34 cellular contexts compared by ENCODE assay signal in the genomic region with DNA sequence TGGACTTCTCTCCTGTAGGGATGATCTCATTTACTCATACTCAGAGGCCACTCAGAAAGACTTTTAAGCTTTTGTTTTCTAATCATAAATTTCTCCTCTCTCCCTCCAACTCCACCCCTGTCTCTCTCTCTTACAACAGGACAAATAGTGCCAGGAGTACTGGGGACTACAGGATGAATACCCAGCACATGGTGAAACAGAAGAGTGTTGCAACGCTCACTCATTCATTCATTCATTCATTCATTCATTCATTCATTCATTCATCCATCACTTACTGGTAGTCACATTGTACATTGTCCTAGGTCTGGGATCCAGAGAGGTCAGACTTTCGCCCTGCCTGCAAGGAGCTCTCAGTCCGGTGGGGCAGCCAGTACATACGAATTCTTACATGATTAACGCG.
"Had no signal": no experiment of that assay in that cellular context is flagged by ENCODE, and none has a peak within 500 bp of the region (broad histone marks: within the 10 kb centered on the region; RNA-seq: fewer than 3 reads in every experiment).

No MANE protein-coding gene starts in this region.

- H3K27me3 Mint-ChIP-seq: activated B cell treated with CpG ODN at 0.5 μM for 24 hours; activated naive CD4-positive, alpha-beta T cell treated with anti-CD3 and anti-CD28 coated beads, Interleukin-2, amount 50 U/mL, for 24 hours had no signal

- H3K9me3 Mint-ChIP-seq: activated B cell treated with CpG ODN at 0.5 μM for 24 hours; activated CD8-positive, alpha-beta T cell treated with anti-CD3 and anti-CD28 coated beads for 36 hours; activated naive CD4-positive, alpha-beta T cell treated with anti-CD3 and anti-CD28 coated beads, Interleukin-2, amount 50 U/mL, for 24 hours; activated naive CD8-positive, alpha-beta T cell treated with anti-CD3 and anti-CD28 coated beads for 36 hours; activated naive CD8-positive, alpha-beta T cell treated with anti-CD3 and anti-CD28 coated beads, Interleukin-2, amount 50 U/mL, for 24 hours; activated T-cell treated with anti-CD3 and anti-CD28 coated beads, Interleukin-2, amount 50 U/mL, for 4 hours; activated T-helper 17 cell treated with anti-CD3 and anti-CD28 coated beads, Interleukin-2, amount 50 U/mL, for 72 hours; dendritic cell treated with granulocyte-macrophage colony-stimulating factor and Interleukin-4, amounts not matched to agents 40 ng/mL and 50 ng/mL, for 4 days; endodermal cell; T-helper 2 cell treated with Interferon-gamma antibody and Interleukin-4, amounts not matched to agents 5 μg/mL and 100 μg/mL, for 36 hours had no signal

- H3K36me3 Mint-ChIP-seq: activated naive CD4-positive, alpha-beta T cell treated with anti-CD3 and anti-CD28 coated beads, Interleukin-2, amount 50 U/mL, for 24 hours; activated naive CD8-positive, alpha-beta T cell treated with anti-CD3 and anti-CD28 coated beads for 36 hours had no signal

- H3K9me3 ChIP-seq: adrenal gland, body of pancreas, heart left ventricle had no signal

- DNase-seq: activated B cell treated with CpG ODN at 0.5 μM for 24 hours; activated CD4-positive, alpha-beta T cell treated with anti-CD3 and anti-CD28 coated beads for 48 hours; activated CD4-positive, alpha-beta T cell treated with anti-CD3 and anti-CD28 coated beads, Interleukin-2, amount 50 U/mL, for 1 hour; activated CD4-positive, alpha-beta T cell treated with anti-CD3 and anti-CD28 coated beads, Interleukin-2, amount 50 U/mL, for 48 hours; activated CD8-positive, alpha-beta memory T cell treated with anti-CD3 and anti-CD28 coated beads for 24 hours; activated CD8-positive, alpha-beta T cell treated with anti-CD3 and anti-CD28 coated beads for 36 hours; activated effector memory CD4-positive, alpha-beta T cell treated with Interleukin-2 at 50 U/mL for 16 hours; activated gamma-delta T cell treated with Interleukin-2 at 50 U/mL for 16 hours; activated naive CD4-positive, alpha-beta T cell treated with Interleukin-2 at 50 U/mL for 16 hours; activated naive CD8-positive, alpha-beta T cell treated with anti-CD3 and anti-CD28 coated beads for 36 hours; activated naive CD8-positive, alpha-beta T cell treated with anti-CD3 and anti-CD28 coated beads, Interleukin-2, amount 50 U/mL, for 24 hours; activated T-cell treated with anti-CD3 and anti-CD28 coated beads, Interleukin-2, amount 50 U/mL, for 4 hours; adrenal gland; amygdala; central memory CD4-positive, alpha-beta T cell; cerebellar nuclear complex; effector memory CD4-positive, alpha-beta T cell; endodermal cell; foreskin fibroblast; heart left ventricle; T-helper 1 cell; T-helper 17 cell; T1000; WERI-Rb-1 had no signal

- H3K4me3 ChIP-seq: adrenal gland, body of pancreas, coronary artery, dorsolateral prefrontal cortex, heart left ventricle had no signal

- FAIRE-seq: frontal cortex had no signal

- H3K27ac ChIP-seq: coronary artery, dorsolateral prefrontal cortex, WERI-Rb-1 had no signal

- H3K4me1 Mint-ChIP-seq: activated B cell treated with CpG ODN at 0.5 μM for 24 hours; activated naive CD4-positive, alpha-beta T cell treated with anti-CD3 and anti-CD28 coated beads, Interleukin-2, amount 50 U/mL, for 24 hours; activated naive CD8-positive, alpha-beta T cell treated with anti-CD3 and anti-CD28 coated beads for 36 hours; activated naive CD8-positive, alpha-beta T cell treated with anti-CD3 and anti-CD28 coated beads, Interleukin-2, amount 50 U/mL, for 24 hours; activated T-helper 17 cell treated with anti-CD3 and anti-CD28 coated beads, Interleukin-2, amount 50 U/mL, for 72 hours had no signal

- H3K4me3 Mint-ChIP-seq: activated B cell treated with CpG ODN at 0.5 μM for 24 hours; activated CD8-positive, alpha-beta T cell treated with anti-CD3 and anti-CD28 coated beads for 36 hours; activated naive CD4-positive, alpha-beta T cell treated with anti-CD3 and anti-CD28 coated beads, Interleukin-2, amount 50 U/mL, for 24 hours; activated naive CD8-positive, alpha-beta T cell treated with anti-CD3 and anti-CD28 coated beads for 36 hours; activated naive CD8-positive, alpha-beta T cell treated with anti-CD3 and anti-CD28 coated beads, Interleukin-2, amount 50 U/mL, for 24 hours; activated T-cell treated with anti-CD3 and anti-CD28 coated beads, Interleukin-2, amount 50 U/mL, for 4 hours; activated T-helper 17 cell treated with anti-CD3 and anti-CD28 coated beads, Interleukin-2, amount 50 U/mL, for 72 hours; dendritic cell treated with granulocyte-macrophage colony-stimulating factor and Interleukin-4, amounts not matched to agents 40 ng/mL and 50 ng/mL, for 4 days; endodermal cell; T-helper 17 cell; T-helper 2 cell treated with Interferon-gamma antibody and Interleukin-4, amounts not matched to agents 5 μg/mL and 100 μg/mL, for 36 hours had no signal

- ATAC-seq: activated CD4-positive, CD25-positive, alpha-beta regulatory T cell treated with anti-CD3 and anti-CD28 coated beads, Interleukin-2, amount 50 U/mL, for 24 hours; activated CD8-positive, alpha-beta T cell treated with anti-CD3 and anti-CD28 coated beads for 36 hours; activated naive CD8-positive, alpha-beta T cell treated with anti-CD3 and anti-CD28 coated beads, Interleukin-2, amount 50 U/mL, for 24 hours; activated T-cell treated with anti-CD3 and anti-CD28 coated beads, Interleukin-2, amount 50 U/mL, for 4 hours; activated T-helper 17 cell treated with anti-CD3 and anti-CD28 coated beads, Interleukin-2, amount 50 U/mL, for 72 hours; body of pancreas; esophagus mucosa; heart left ventricle; T-helper 17 cell had no signal

- H3K36me3 ChIP-seq: adrenal gland, heart left ventricle, WERI-Rb-1 had no signal

- H3K27ac Mint-ChIP-seq: activated B cell treated with CpG ODN at 0.5 μM for 24 hours; activated CD8-positive, alpha-beta T cell treated with anti-CD3 and anti-CD28 coated beads for 36 hours; activated naive CD4-positive, alpha-beta T cell treated with anti-CD3 and anti-CD28 coated beads, Interleukin-2, amount 50 U/mL, for 24 hours; activated naive CD8-positive, alpha-beta T cell treated with anti-CD3 and anti-CD28 coated beads for 36 hours; activated naive CD8-positive, alpha-beta T cell treated with anti-CD3 and anti-CD28 coated beads, Interleukin-2, amount 50 U/mL, for 24 hours; activated T-helper 17 cell treated with anti-CD3 and anti-CD28 coated beads, Interleukin-2, amount 50 U/mL, for 72 hours; dendritic cell treated with granulocyte-macrophage colony-stimulating factor and Interleukin-4, amounts not matched to agents 40 ng/mL and 50 ng/mL, for 4 days; endodermal cell; T-helper 17 cell; T-helper 2 cell treated with Interferon-gamma antibody and Interleukin-4, amounts not matched to agents 5 μg/mL and 100 μg/mL, for 36 hours had no signal

- H3K27me3 ChIP-seq: adrenal gland, body of pancreas, heart left ventricle had no signal
